8 cellular contexts compared by ENCODE assay signal in the genomic region with DNA sequence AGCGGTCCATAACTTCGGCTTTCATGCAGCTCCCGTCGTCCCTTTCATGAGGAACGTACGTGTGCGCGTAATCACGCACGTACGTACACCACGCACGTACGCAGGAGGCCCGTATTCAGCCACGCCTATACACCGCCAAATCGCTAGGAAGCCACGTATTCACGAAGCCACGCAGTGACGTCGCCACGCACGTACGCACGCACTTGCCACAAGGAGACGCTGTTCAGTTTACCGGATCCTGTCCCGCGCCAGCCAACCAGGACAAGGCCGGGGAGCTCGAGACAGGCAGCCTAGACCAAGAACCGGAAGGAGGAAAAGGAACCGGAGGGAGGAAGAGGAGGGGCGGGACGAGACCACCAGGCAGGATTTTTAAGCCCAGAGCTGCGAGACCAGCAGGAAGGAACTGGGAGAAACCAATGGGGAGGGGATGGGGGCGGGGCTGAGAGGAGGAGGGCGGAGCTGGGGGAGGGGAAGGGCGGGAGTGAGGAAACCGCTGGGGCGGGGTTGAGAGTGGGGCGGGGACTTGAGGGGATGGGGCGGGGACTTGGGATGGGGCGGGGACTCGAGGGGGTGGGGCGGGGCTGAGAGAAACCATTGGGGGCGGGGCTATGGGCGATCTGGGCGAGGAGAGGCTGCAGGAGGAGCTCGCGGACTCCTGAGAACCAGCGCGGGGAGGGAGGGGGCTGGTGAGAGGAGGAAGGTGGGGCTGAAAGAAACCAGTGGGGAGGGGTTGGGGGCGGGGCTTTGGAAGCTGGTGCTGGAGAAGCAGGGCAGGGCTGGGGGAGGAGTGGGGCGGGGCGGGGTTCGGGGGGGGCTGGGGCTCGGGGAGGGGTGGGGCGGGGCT. TPM values are rescaled to one million over a fixed set of nuclear protein-coding genes. Genes with fewer than 3 reads are reported as not detected.
DNase-seq lines count a peak whose midpoint lies in the region; ATAC-seq, FAIRE-seq and TF ChIP-seq lines count a peak whose summit lies in the region.

A gene (minus strand): TSS at position 65 of the 844 bp plus-strand sequence. CDS start 4,617 bp downstream, outside the sequence.

- H3K36me3 ChIP-seq in RWPE2 (ENCODE audit: low read depth) = 0 out of 2 replicates have a peak, but pooled peaks cover under 1% of the 10 kb centered on the region
- no peaks in the 10 kb centered on the region for H3K36me3 ChIP-seq in fibroblast of lung (ENCODE audit: control insufficient read depth, insufficient read depth, low read length)
- peaks cover 0 to 11% (median 0%) of the 10 kb centered on the region in 3 experiments for H3K36me3 ChIP-seq in naive thymus-derived CD4-positive, alpha-beta T cell (ENCODE audit: control insufficient read depth in 2 of 3, insufficient read depth in 3 of 3, low read length in 3 of 3)

- peak; percentile 66 for ATAC-seq in RWPE2 (ENCODE audit: low read depth)
- ATAC-seq in naive thymus-derived CD4-positive, alpha-beta T cell = peak; percentile 67
- peak; percentile 76 to 77 for ATAC-seq in stimulated activated naive B cell treated with anti-CD40 and anti-IgM and Interleukin-4, amounts not matched to agents 10 μg/mL and 1 μg/mL and 100 μg/mL, for 72 hours (replicated peaks)

- H3K4me2 ChIP-seq in fibroblast of lung (ENCODE audit: extremely low read depth, insufficient read depth, low read length) = peak within 1 kb of the TSS; percentile 81

- peaks cover 9% of the 10 kb centered on the region for H3K79me2 ChIP-seq in fibroblast of lung (ENCODE audit: control insufficient read depth, insufficient read depth, low read length)

- peak within 1 kb of the TSS; percentile 99 for H3K27ac Mint-ChIP-seq in activated T-helper 2 cell treated with anti-CD3 and anti-CD28 coated beads, Interferon-gamma antibody, Interleukin-2, Interleukin-4, amounts not matched to agents 10 μg/mL and 5 μg/mL and 100 μg/mL, durations not matched to agents 14 hours and 24 hours and 36 hours
- peak within 1 kb of the TSS; percentile 92 to 99 (median 99) for H3K27ac Mint-ChIP-seq in naive thymus-derived CD4-positive, alpha-beta T cell
- peak within 1 kb of the TSS; percentile 98 for H3K27ac Mint-ChIP-seq in stimulated activated naive B cell treated with anti-CD40 and anti-IgM and Interleukin-4, amounts not matched to agents 10 μg/mL and 1 μg/mL and 100 μg/mL, for 72 hours

- H2AFZ ChIP-seq in fibroblast of lung (ENCODE audit: low read length) = peak within 1 kb of the TSS; percentile 35

- H3K4me1 ChIP-seq in RWPE2 (ENCODE audit: insufficient read depth, poor library complexity, severe bottlenecking) (no peaks in the 10 kb centered on the region), fibroblast of lung (ENCODE audit: control insufficient read depth, extremely low read depth, insufficient read depth, low read length) (no peaks in the 10 kb centered on the region)
- peaks cover 5% of the 10 kb centered on the region in 2 donors for H3K4me1 ChIP-seq in naive thymus-derived CD4-positive, alpha-beta T cell (ENCODE audit: control insufficient read depth in 2 of 2, insufficient read depth in 2 of 2, low read length in 2 of 2)

- no peaks in the 10 kb centered on the region for H4K20me1 ChIP-seq in fibroblast of lung (ENCODE audit: control insufficient read depth, extremely low read depth, insufficient read depth, low read length)

- CTCF ChIA-PET in naive thymus-derived CD4-positive, alpha-beta T cell (lab: Charles Lee) = interaction anchor here (1.2 to 2.3 kb wide), 3 partner anchors 10 to 755 kb away, joined by 3 to 15 read pairs (median 5); a partner anchor contains a TSS

- peak; percentile 59 for TF ChIP-seq POLR2A in H54 (IDR thresholded peaks at IDR 0.05; ENCODE audit: low read depth, low read length)

- DNase-seq in EL (peak; percentile 97), H54 (ENCODE audit: insufficient read length, low spot score) (peak; percentile 38), LoVo (ENCODE audit: low spot score) (peak; percentile 87), RWPE2 (ENCODE audit: low spot score) (peak; percentile 90), fibroblast of lung (ENCODE audit: low read depth in 2 of 2) (peak; percentile 99)
- DNase-seq in activated T-helper 2 cell treated with anti-CD3 and anti-CD28 coated beads, Interferon-gamma antibody, Interleukin-2, Interleukin-4, amounts not matched to agents 10 μg/mL and 5 μg/mL and 100 μg/mL, durations not matched to agents 14 hours and 24 hours and 36 hours (ENCODE audit: low spot score) = peak; percentile 90
- peak; percentile 67 to 96 (median 92) for DNase-seq in naive thymus-derived CD4-positive, alpha-beta T cell
- DNase-seq in stimulated activated naive B cell treated with anti-CD40 and anti-IgM and Interleukin-4, amounts not matched to agents 10 μg/mL and 1 μg/mL and 100 μg/mL, for 72 hours = peak; percentile 93

- intact Hi-C loops in activated T-helper 2 cell treated with anti-CD3 and anti-CD28 coated beads, Interferon-gamma antibody, Interleukin-2, Interleukin-4, amounts not matched to agents 10 μg/mL and 5 μg/mL and 100 μg/mL, durations not matched to agents 14 hours and 24 hours and 36 hours (cut with micrococcal nuclease) = loop anchor here (10.0 kb wide), 2 partner anchors 756 to 956 kb away; a partner anchor contains a TSS
- intact Hi-C loops in naive thymus-derived CD4-positive, alpha-beta T cell (cut with micrococcal nuclease) = loop anchor here in 1 of 2 donors (10.0 kb wide), 5 partner anchors 304 to 756 kb away; a partner anchor contains a TSS

- H3K4me3 ChIP-seq in RWPE2 (ENCODE audit: severe bottlenecking) (peak within 1 kb of the TSS; percentile 74), fibroblast of lung (replicated peaks in 1 of 4; ENCODE audit: control extremely low read depth in 1 of 4, insufficient read depth in 1 of 4, low read depth in 3 of 4, low read length in 4 of 4) (peak within 1 kb of the TSS; percentile 68 to 79 (median 78))
- peak within 1 kb of the TSS; percentile 57 for H3K4me3 ChIP-seq in naive thymus-derived CD4-positive, alpha-beta T cell (ENCODE audit: low read length)

- no peaks in the 10 kb centered on the region for H3K9me3 ChIP-seq in RWPE2 (ENCODE audit: severe bottlenecking)
- H3K9me3 ChIP-seq in fibroblast of lung (ENCODE audit: control insufficient read depth, insufficient read depth, low read depth, low read length) = no peaks in the 10 kb centered on the region
- no peaks in the 10 kb centered on the region for H3K9me3 ChIP-seq in naive thymus-derived CD4-positive, alpha-beta T cell (ENCODE audit: control insufficient read depth in 2 of 3, low read length in 3 of 3)

- no peaks in the 10 kb centered on the region for H3K9me3 Mint-ChIP-seq in activated T-helper 2 cell treated with anti-CD3 and anti-CD28 coated beads, Interferon-gamma antibody, Interleukin-2, Interleukin-4, amounts not matched to agents 10 μg/mL and 5 μg/mL and 100 μg/mL, durations not matched to agents 14 hours and 24 hours and 36 hours
- H3K9me3 Mint-ChIP-seq in naive thymus-derived CD4-positive, alpha-beta T cell = peaks cover 0 to 1% (median 0%) of the 10 kb centered on the region in 11 donors
- no peaks in the 10 kb centered on the region for H3K9me3 Mint-ChIP-seq in stimulated activated naive B cell treated with anti-CD40 and anti-IgM and Interleukin-4, amounts not matched to agents 10 μg/mL and 1 μg/mL and 100 μg/mL, for 72 hours

- H3K36me3 Mint-ChIP-seq in activated T-helper 2 cell treated with anti-CD3 and anti-CD28 coated beads, Interferon-gamma antibody, Interleukin-2, Interleukin-4, amounts not matched to agents 10 μg/mL and 5 μg/mL and 100 μg/mL, durations not matched to agents 14 hours and 24 hours and 36 hours (ENCODE audit: low read depth) = peaks cover 6% of the 10 kb centered on the region
- H3K36me3 Mint-ChIP-seq in naive thymus-derived CD4-positive, alpha-beta T cell = peaks cover 0 to 6% (median 0%) of the 10 kb centered on the region in 5 donors
- H3K36me3 Mint-ChIP-seq in stimulated activated naive B cell treated with anti-CD40 and anti-IgM and Interleukin-4, amounts not matched to agents 10 μg/mL and 1 μg/mL and 100 μg/mL, for 72 hours = peaks cover 7 to 12% of the 10 kb centered on the region in 2 donors

- peak; percentile 70 for FAIRE-seq in H54 (lab: Jason Lieb, UNC)

- POLR2A ChIA-PET in naive thymus-derived CD4-positive, alpha-beta T cell (lab: Charles Lee) = interaction anchor here (0.7 to 3.4 kb wide), 7 partner anchors 26 to 754 kb away, joined by 3 to 35 read pairs (median 3); a partner anchor contains a TSS

- peak within 1 kb of the TSS; percentile 96 for H3K9ac ChIP-seq in fibroblast of lung (ENCODE audit: insufficient read depth, low read length)

- H3K4me3 Mint-ChIP-seq in activated T-helper 2 cell treated with anti-CD3 and anti-CD28 coated beads, Interferon-gamma antibody, Interleukin-2, Interleukin-4, amounts not matched to agents 10 μg/mL and 5 μg/mL and 100 μg/mL, durations not matched to agents 14 hours and 24 hours and 36 hours (ENCODE audit: low read depth) = peak within 1 kb of the TSS; percentile 86
- H3K4me3 Mint-ChIP-seq in naive thymus-derived CD4-positive, alpha-beta T cell = peak within 1 kb of the TSS; percentile 81 to 98 (median 92)
- peak within 1 kb of the TSS; percentile 84 to 91 for H3K4me3 Mint-ChIP-seq in stimulated activated naive B cell treated with anti-CD40 and anti-IgM and Interleukin-4, amounts not matched to agents 10 μg/mL and 1 μg/mL and 100 μg/mL, for 72 hours

- no peaks in the 10 kb centered on the region for H3K27me3 Mint-ChIP-seq in activated T-helper 2 cell treated with anti-CD3 and anti-CD28 coated beads, Interferon-gamma antibody, Interleukin-2, Interleukin-4, amounts not matched to agents 10 μg/mL and 5 μg/mL and 100 μg/mL, durations not matched to agents 14 hours and 24 hours and 36 hours (ENCODE audit: low read depth)
- no peaks in the 10 kb centered on the region for H3K27me3 Mint-ChIP-seq in naive thymus-derived CD4-positive, alpha-beta T cell
- no peaks in the 10 kb centered on the region for H3K27me3 Mint-ChIP-seq in stimulated activated naive B cell treated with anti-CD40 and anti-IgM and Interleukin-4, amounts not matched to agents 10 μg/mL and 1 μg/mL and 100 μg/mL, for 72 hours

- peak; percentile 41 for TF ChIP-seq CTCF in RWPE2 (IDR thresholded peaks at IDR 0.05; ENCODE audit: poor library complexity, severe bottlenecking)
- peak; percentile 55 to 67 for TF ChIP-seq CTCF in fibroblast of lung (conservative IDR thresholded peaks at IDR 0.05 in 1 of 2, IDR thresholded peaks at IDR 0.05 in 1 of 2; ENCODE audit: low read depth in 1 of 2, low read length in 2 of 2)

- H3K27ac ChIP-seq in RWPE2 (ENCODE audit: poor library complexity, severe bottlenecking) = peak within 1 kb of the TSS; percentile 76
- peak within 1 kb of the TSS; percentile 97 for H3K27ac ChIP-seq in fibroblast of lung (ENCODE audit: insufficient read depth, low read length)
- H3K27ac ChIP-seq in naive thymus-derived CD4-positive, alpha-beta T cell (ENCODE audit: low read depth, low read length) = peak within 1 kb of the TSS; percentile 90

- H3K4me1 Mint-ChIP-seq in activated T-helper 2 cell treated with anti-CD3 and anti-CD28 coated beads, Interferon-gamma antibody, Interleukin-2, Interleukin-4, amounts not matched to agents 10 μg/mL and 5 μg/mL and 100 μg/mL, durations not matched to agents 14 hours and 24 hours and 36 hours (ENCODE audit: low read depth) = peaks cover 1% of the 10 kb centered on the region
- H3K4me1 Mint-ChIP-seq in naive thymus-derived CD4-positive, alpha-beta T cell = peaks cover 0 to 7% (median 0%) of the 10 kb centered on the region in 7 donors
- H3K4me1 Mint-ChIP-seq in stimulated activated naive B cell treated with anti-CD40 and anti-IgM and Interleukin-4, amounts not matched to agents 10 μg/mL and 1 μg/mL and 100 μg/mL, for 72 hours = peaks cover 8 to 14% of the 10 kb centered on the region in 2 donors

- H3K27me3 ChIP-seq in RWPE2 (ENCODE audit: insufficient read depth, poor library complexity, severe bottlenecking) (no peaks in the 10 kb centered on the region), fibroblast of lung (ENCODE audit: control insufficient read depth, insufficient read depth, low read length) (no peaks in the 10 kb centered on the region)
- no peaks in the 10 kb centered on the region for H3K27me3 ChIP-seq in naive thymus-derived CD4-positive, alpha-beta T cell (ENCODE audit: control insufficient read depth in 2 of 2, insufficient read depth in 2 of 2, low read length in 2 of 2)

RNA-seq across cellular contexts. Expression of the gene that starts here (rescaled TPM):
- total RNA-seq in activated T-helper 2 cell treated with anti-CD3 and anti-CD28 coated beads, Interferon-gamma antibody, Interleukin-2, Interleukin-4, amounts not matched to agents 10 μg/mL and 5 μg/mL and 100 μg/mL, durations not matched to agents 14 hours and 24 hours and 36 hours = 45.1 and 45.2 TPM in 2 replicates
- 15.9 and 17.2 TPM in 2 replicates for total RNA-seq in fibroblast of lung
- 31.6 and 34.9 TPM in 2 replicates for polyA plus RNA-seq in fibroblast of lung
- 28.2 and 32.6 TPM in 2 replicates for polyA plus RNA-seq in fibroblast of lung (2012)
- polyA minus RNA-seq in fibroblast of lung (ENCODE audit: low replicate concordance) = 19.9 and 25.1 TPM in 2 replicates
- 10 to 100 TPM; 43.1 to 59.1 (median 45.4) TPM for total RNA-seq in naive thymus-derived CD4-positive, alpha-beta T cell
- 10 to 100 TPM; 23.3 to 45.3 TPM for polyA plus RNA-seq in naive thymus-derived CD4-positive, alpha-beta T cell

Comparison
In these comparisons a context has a peak if more than half of its experiments do, and no peak if none do; other contexts are left out.
1. Peak in every context shown above with its lines: DNase-seq, ATAC-seq, H3K4me3 ChIP-seq and H3K27ac ChIP-seq.
2. DNase-seq: peak in every context shown above with its lines; median percentile 99 in fibroblast of lung; 97 in EL; 93 in stimulated activated naive B cell treated with anti-CD40 and anti-IgM and Interleukin-4, amounts not matched to agents 10 μg/mL and 1 μg/mL and 100 μg/mL, for 72 hours; 92 in naive thymus-derived CD4-positive, alpha-beta T cell; 90 in RWPE2; 90 in activated T-helper 2 cell treated with anti-CD3 and anti-CD28 coated beads, Interferon-gamma antibody, Interleukin-2, Interleukin-4, amounts not matched to agents 10 μg/mL and 5 μg/mL and 100 μg/mL, durations not matched to agents 14 hours and 24 hours and 36 hours; 87 in LoVo; 38 in H54.